8 cellular contexts compared by ENCODE assay signal in genomic region chr11:17276236-17277023, GRCh38. TPM values are rescaled to one million over a fixed set of nuclear protein-coding genes. Genes with fewer than 3 reads are reported as not detected.
A peak's percentile ranks its signal among the peaks of the same experiment; 100 is the strongest.
DNase-seq lines count a peak whose midpoint lies in the region; ATAC-seq and TF ChIP-seq lines count a peak whose summit lies in the region.

Gene NUCB2 (plus strand): TSS chr11:17276739. CDS start chr11:17295324, 18,585 bp downstream.

- peaks cover 10% of the 10 kb centered on the region for H3K4me1 ChIP-seq in smooth muscle cell (ENCODE audit: low read depth)

- H3K9me3 Mint-ChIP-seq in WTC11 = no peaks in the 10 kb centered on the region

- peaks cover 56% of the 10 kb centered on the region for H3K27me3 Mint-ChIP-seq in WTC11 (ENCODE audit: low read depth)

- POLR2A ChIA-PET in AG04450 (lab: Yijun Ruan, JAX) (interaction anchor here (0.6 to 1.6 kb wide), 7 partner anchors 18 to 469 kb away, joined by 3 to 7 read pairs (median 4); partner anchors contain the start of gene RPS13), WTC11 (lab: Charles Lee) (interaction anchor here (0.6 to 0.7 kb wide), 2 partner anchors 25 to 263 kb away, joined by 3 read pairs; no protein-coding TSS in a partner anchor)

- H3K36me3 Mint-ChIP-seq in WTC11 = no peaks in the 10 kb centered on the region

- H3K9me3 ChIP-seq in AG04450 (ENCODE audit: control insufficient read depth, insufficient read depth, low read length) = no peaks in the 10 kb centered on the region; the same call in 1 of the 2 replicates
- H3K9me3 ChIP-seq in smooth muscle cell (replicated peaks; ENCODE audit: low read depth) = no peaks in the 10 kb centered on the region

- peak; percentile 98 for ATAC-seq in GM18909 (IDR thresholded peaks at IDR 0.05; ENCODE audit: poor library complexity, unreplicated experiment)
- ATAC-seq in HG03175 (IDR thresholded peaks at IDR 0.05; ENCODE audit: unreplicated experiment) = peak; percentile 98
- ATAC-seq in WTC11 = peak; percentile 95

- TF ChIP-seq CTCF in AG04450 (IDR thresholded peaks at IDR 0.05; ENCODE audit: low read depth, low read length) = no peak
- no peak for TF ChIP-seq CTCF in WTC11 (IDR thresholded peaks at IDR 0.05)
- TF ChIP-seq CTCF in cardiac fibroblast (IDR thresholded peaks at IDR 0.05; ENCODE audit: low read depth, low read length) = no peak
- no peak for TF ChIP-seq CTCF in smooth muscle cell (IDR thresholded peaks at IDR 0.05; ENCODE audit: borderline replicate concordance, insufficient read depth, poor library complexity, severe bottlenecking)

- DNase-seq in AG04450 (ENCODE audit: low read depth, low spot score) (peak; percentile 89), NCI-H226 (peak; percentile 98), WTC11 (ENCODE audit: low spot score) (peak; percentile 99), cardiac fibroblast (ENCODE audit: low read depth in 2 of 2) (peak; percentile 96 to 97), iPS-NIHi7 (ENCODE audit: extremely low spot score) (peak; percentile 98), smooth muscle cell (lab: John Stamatoyannopoulos, UW; ENCODE audit: unreplicated experiment) (peak; percentile 84)

- no peak within 1 kb of the TSS for H3K27ac Mint-ChIP-seq in WTC11

- peak within 1 kb of the TSS; percentile 99 for H2AFZ ChIP-seq in smooth muscle cell (ENCODE audit: low read depth)

- H3K9ac ChIP-seq in smooth muscle cell (ENCODE audit: low read depth) = peak within 1 kb of the TSS; percentile 88

- CTCF ChIA-PET in AG04450 (lab: Charles Lee) = interaction anchor here (1.4 to 1.6 kb wide), 3 partner anchors 22 to 78 kb away, joined by 3 to 15 read pairs (median 8); no protein-coding TSS in a partner anchor
- CTCF ChIA-PET in WTC11 (lab: Charles Lee) = interaction anchor here (0.7 to 2.5 kb wide), 4 partner anchors 47 to 262 kb away, joined by 3 to 8 read pairs (median 4); partner anchors contain the start of gene KCNJ11

- H3K4me1 Mint-ChIP-seq in WTC11 = peaks cover 7% of the 10 kb centered on the region

- H3K27ac ChIP-seq in AG04450 (ENCODE audit: low read depth, low read length) (peak within 1 kb of the TSS; percentile 92), smooth muscle cell (ENCODE audit: low read depth) (peak within 1 kb of the TSS; percentile 56)

- H3K27me3 ChIP-seq in AG04450 (ENCODE audit: control insufficient read depth, insufficient read depth, low read length) (no peaks in the 10 kb centered on the region), smooth muscle cell (ENCODE audit: low read depth) (no peaks in the 10 kb centered on the region)

- no peaks in the 10 kb centered on the region for H3F3A ChIP-seq in smooth muscle cell (ENCODE audit: low read depth)

- H4K20me1 ChIP-seq in smooth muscle cell (ENCODE audit: low read depth) = no peaks in the 10 kb centered on the region

- peak within 1 kb of the TSS; percentile 88 for H3K4me3 Mint-ChIP-seq in WTC11

- no peaks in the 10 kb centered on the region for H3K36me3 ChIP-seq in smooth muscle cell (ENCODE audit: low read depth)

- H3K4me2 ChIP-seq in smooth muscle cell = peak within 1 kb of the TSS; percentile 95

- WGBS in smooth muscle cell (ENCODE audit: low lambda C conversion rate) = 1% methylated on average over 49 of the region's 75 CpGs

- H3K4me3 ChIP-seq in AG04450 (ENCODE audit: low read depth, low read length) (peak within 1 kb of the TSS; percentile 90), cardiac fibroblast (replicated peaks in 1 of 2; ENCODE audit: low read depth in 2 of 2, low read length in 2 of 2) (peak within 1 kb of the TSS; percentile 83 to 95), smooth muscle cell (peak within 1 kb of the TSS; percentile 98)

- peaks cover 17% of the 10 kb centered on the region for H3K79me2 ChIP-seq in smooth muscle cell (ENCODE audit: low read depth)

TF ChIP-seq in WTC11, 78 proteins besides CTCF, POLR2A, EP300 and RAD21 (continues in another document):
- TF ChIP-seq MAX (CRISPR knock-in tag; IDR thresholded peaks at IDR 0.05) = peak; percentile 88
- TF ChIP-seq, protein P1, sequence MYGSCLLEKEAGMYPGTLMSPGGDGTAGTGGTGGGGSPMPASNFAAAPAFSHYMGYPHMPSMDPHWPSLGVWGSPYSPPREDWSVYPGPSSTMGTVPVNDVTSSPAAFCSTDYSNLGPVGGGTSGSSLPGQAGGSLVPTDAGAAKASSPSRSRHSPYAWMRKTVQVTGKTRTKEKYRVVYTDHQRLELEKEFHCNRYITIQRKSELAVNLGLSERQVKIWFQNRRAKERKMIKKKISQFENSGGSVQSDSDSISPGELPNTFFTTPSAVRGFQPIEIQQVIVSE (CRISPR knock-in tag; IDR thresholded peaks at IDR 0.05; ENCODE audit: borderline replicate concordance) = no peak
- no peak for TF ChIP-seq GTF2I (CRISPR knock-in tag; conservative IDR thresholded peaks at IDR 0.05)
- 0 out of 2 replicates have a peak, but pooled peaks have one; percentile 61 for TF ChIP-seq MYBL2 (CRISPR knock-in tag; IDR thresholded peaks at IDR 0.05)
- peak; percentile 42; the same call in 1 of the 2 replicates for TF ChIP-seq PRDM15 (CRISPR knock-in tag; IDR thresholded peaks at IDR 0.05)
- TF ChIP-seq, protein P2, sequence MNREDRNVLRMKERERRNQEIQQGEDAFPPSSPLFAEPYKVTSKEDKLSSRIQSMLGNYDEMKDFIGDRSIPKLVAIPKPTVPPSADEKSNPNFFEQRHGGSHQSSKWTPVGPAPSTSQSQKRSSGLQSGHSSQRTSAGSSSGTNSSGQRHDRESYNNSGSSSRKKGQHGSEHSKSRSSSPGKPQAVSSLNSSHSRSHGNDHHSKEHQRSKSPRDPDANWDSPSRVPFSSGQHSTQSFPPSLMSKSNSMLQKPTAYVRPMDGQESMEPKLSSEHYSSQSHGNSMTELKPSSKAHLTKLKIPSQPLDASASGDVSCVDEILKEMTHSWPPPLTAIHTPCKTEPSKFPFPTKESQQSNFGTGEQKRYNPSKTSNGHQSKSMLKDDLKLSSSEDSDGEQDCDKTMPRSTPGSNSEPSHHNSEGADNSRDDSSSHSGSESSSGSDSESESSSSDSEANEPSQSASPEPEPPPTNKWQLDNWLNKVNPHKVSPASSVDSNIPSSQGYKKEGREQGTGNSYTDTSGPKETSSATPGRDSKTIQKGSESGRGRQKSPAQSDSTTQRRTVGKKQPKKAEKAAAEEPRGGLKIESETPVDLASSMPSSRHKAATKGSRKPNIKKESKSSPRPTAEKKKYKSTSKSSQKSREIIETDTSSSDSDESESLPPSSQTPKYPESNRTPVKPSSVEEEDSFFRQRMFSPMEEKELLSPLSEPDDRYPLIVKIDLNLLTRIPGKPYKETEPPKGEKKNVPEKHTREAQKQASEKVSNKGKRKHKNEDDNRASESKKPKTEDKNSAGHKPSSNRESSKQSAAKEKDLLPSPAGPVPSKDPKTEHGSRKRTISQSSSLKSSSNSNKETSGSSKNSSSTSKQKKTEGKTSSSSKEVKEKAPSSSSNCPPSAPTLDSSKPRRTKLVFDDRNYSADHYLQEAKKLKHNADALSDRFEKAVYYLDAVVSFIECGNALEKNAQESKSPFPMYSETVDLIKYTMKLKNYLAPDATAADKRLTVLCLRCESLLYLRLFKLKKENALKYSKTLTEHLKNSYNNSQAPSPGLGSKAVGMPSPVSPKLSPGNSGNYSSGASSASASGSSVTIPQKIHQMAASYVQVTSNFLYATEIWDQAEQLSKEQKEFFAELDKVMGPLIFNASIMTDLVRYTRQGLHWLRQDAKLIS (CRISPR knock-in tag; IDR thresholded peaks at IDR 0.05; ENCODE audit: borderline replicate concordance) = no peak
- peak; percentile 66 for TF ChIP-seq TEAD1 (CRISPR knock-in tag; IDR thresholded peaks at IDR 0.05)
- TF ChIP-seq USF1 (CRISPR knock-in tag; IDR thresholded peaks at IDR 0.05) = no peak; the same call in 1 of the 2 replicates
- TF ChIP-seq ZNF671 (CRISPR knock-in tag; IDR thresholded peaks at IDR 0.05) = no peak

RNA-seq across cellular contexts. Expression of gene NUCB2, which starts in this region (rescaled TPM):
- 183 and 275 TPM in 2 replicates for polyA plus RNA-seq in AG04450 (2011; rRNA removed)
- 34.3 and 58.1 TPM in 2 replicates for polyA minus RNA-seq in AG04450 (2011; rRNA and poly(A)+ RNA removed)
- 16.1 to 20.9 TPM (median 16.7 TPM) in 3 replicates for total RNA-seq in WTC11 (2021)
- 91.2 and 118 TPM in 2 replicates for total RNA-seq in smooth muscle cell
- polyA plus RNA-seq in smooth muscle cell = 148 and 177 TPM in 2 replicates

Comparison
In these comparisons a context has a peak if more than half of its experiments do, and no peak if none do; other contexts are left out.
1. Peak in every context shown above with its lines: DNase-seq, ATAC-seq, H3K4me3 ChIP-seq and H3K27ac ChIP-seq.